ENCODE assay signal across 11 cellular contexts in the genomic region with DNA sequence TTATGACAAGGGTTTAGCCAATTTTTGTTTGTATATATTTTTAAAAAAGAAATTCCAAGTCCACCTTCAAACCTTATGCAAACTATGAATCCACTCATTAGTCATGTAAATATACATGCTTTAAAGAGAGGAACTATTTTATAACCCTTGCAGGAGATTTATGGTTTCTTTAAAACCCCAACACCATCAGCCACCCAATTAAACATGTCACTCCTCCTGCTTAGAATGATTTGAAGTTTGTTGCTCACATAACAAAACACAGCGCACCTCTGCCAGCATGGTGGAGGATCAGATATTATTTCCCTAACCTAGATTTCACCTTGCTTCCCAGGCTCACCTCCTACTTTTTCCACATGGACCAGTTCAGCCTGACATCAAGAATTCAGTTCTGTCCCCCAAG.
"Had no signal": no experiment of that assay in that cellular context is flagged by ENCODE, and none has a peak within 500 bp of the region (broad histone marks: within the 10 kb centered on the region; RNA-seq: fewer than 3 reads in every experiment).

No MANE protein-coding gene starts in this region.

- H3K4me3 Mint-ChIP-seq: activated T-helper 17 cell treated with anti-CD3 and anti-CD28 coated beads, Interleukin-2, amount 50 U/mL, for 72 hours; T-cell had no signal

- H3K4me1 ChIP-seq: ascending aorta had no signal

- H3K27me3 ChIP-seq: ascending aorta, ovary had no signal

- DNase-seq: activated CD4-positive, alpha-beta T cell treated with anti-CD3 and anti-CD28 coated beads, Interleukin-2, amount 50 U/mL, for 48 hours; activated CD4-positive, CD25-positive, alpha-beta regulatory T cell treated with anti-CD3 and anti-CD28 coated beads, Interleukin-2, amount 50 U/mL, for 72 hours; activated naive CD4-positive, alpha-beta T cell treated with Interleukin-2 at 50 U/mL for 16 hours; mesendoderm; ovary; stimulated activated CD4-positive, alpha-beta T cell treated with anti-CD3 and anti-CD28 coated beads, Interleukin-12 subunit alpha, Interleukin-12 subunit beta, amount 100 ng/mL, for 4 hours; stimulated activated CD4-positive, alpha-beta T cell treated with anti-CD3 and anti-CD28 coated beads, Interleukin-2, amount 100 ng/mL, for 24 hours; T-cell; T-helper 9 cell had no signal

- H3K9me3 ChIP-seq: ascending aorta, ovary had no signal

- H3K4me3 ChIP-seq: ascending aorta, ovary had no signal

- H3K27me3 Mint-ChIP-seq: activated T-helper 17 cell treated with anti-CD3 and anti-CD28 coated beads, Interleukin-2, amount 50 U/mL, for 72 hours; T-cell had no signal

- H3K27ac Mint-ChIP-seq: activated T-helper 17 cell treated with anti-CD3 and anti-CD28 coated beads, Interleukin-2, amount 50 U/mL, for 72 hours; T-cell had no signal

- H3K36me3 ChIP-seq: ovary had no signal

- H3K4me1 Mint-ChIP-seq: activated T-helper 17 cell treated with anti-CD3 and anti-CD28 coated beads, Interleukin-2, amount 50 U/mL, for 72 hours; T-cell had no signal

- ATAC-seq: activated T-helper 17 cell treated with anti-CD3 and anti-CD28 coated beads, Interleukin-2, amount 50 U/mL, for 72 hours; T-cell had no signal

- H3K27ac ChIP-seq: ovary had no signal

- H3K36me3 Mint-ChIP-seq: T-cell had no signal
